In the genomic region with DNA sequence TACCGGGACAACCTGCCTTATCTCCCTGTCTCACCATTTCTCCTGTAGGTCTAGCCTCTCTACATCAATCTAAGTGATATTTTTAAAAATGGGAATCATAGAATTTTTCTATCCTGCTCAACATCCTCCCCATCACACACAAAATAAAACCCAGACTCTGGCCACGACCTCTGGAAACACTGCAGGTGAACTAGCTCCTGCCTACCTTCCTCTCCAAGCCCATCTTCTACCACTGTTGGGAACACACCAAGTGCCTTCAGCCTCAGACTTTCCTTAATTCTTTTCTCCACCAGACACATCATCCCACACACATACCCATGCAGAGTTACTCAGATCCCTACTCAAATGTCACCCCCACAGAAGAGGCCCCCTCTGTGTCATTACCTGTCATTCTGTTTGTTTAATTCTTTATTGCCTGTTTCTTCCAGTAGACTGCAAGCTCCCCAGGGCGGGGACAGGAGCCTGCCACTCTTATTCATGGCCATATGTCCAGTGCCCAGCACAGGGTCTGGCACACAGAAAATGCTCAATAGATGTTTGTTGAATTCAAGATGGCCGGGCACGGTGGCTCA, we compare ENCODE assay signal across 19 cellular contexts. TPM values are rescaled to one million over a fixed set of nuclear protein-coding genes. Genes with fewer than 3 reads are reported as not detected.
DNase-seq lines count a peak whose midpoint lies in the region; ATAC-seq and TF ChIP-seq lines count a peak whose summit lies in the region.
"Had no signal": no experiment of that assay in that cellular context is flagged by ENCODE, and none has a peak within 500 bp of the region (broad histone marks: within the 10 kb centered on the region; RNA-seq: fewer than 3 reads in every experiment).

No MANE protein-coding gene starts in this region.

- H3K9me3 Mint-ChIP-seq in activated CD4-positive, alpha-beta T cell treated with anti-CD3 and anti-CD28 coated beads for 36 hours (ENCODE audit: low read depth), result no peaks in the 10 kb centered on the region
- H3K9me3 Mint-ChIP-seq in brain, result peaks cover 0 to 3% (median 0%) of the 10 kb centered on the region in 5 experiments
- H3K9me3 Mint-ChIP-seq in nephron progenitor cell, result no peaks in the 10 kb centered on the region

- H3K27me3 Mint-ChIP-seq in activated CD4-positive, alpha-beta T cell treated with anti-CD3 and anti-CD28 coated beads for 36 hours, result peaks cover 9% of the 10 kb centered on the region
- H3K27me3 Mint-ChIP-seq in brain (peaks cover 2% of the 10 kb centered on the region), nephron progenitor cell (ENCODE audit: low read depth, poor library complexity) (peaks cover 9% of the 10 kb centered on the region)

- H3K4me3 Mint-ChIP-seq in activated CD4-positive, alpha-beta T cell treated with anti-CD3 and anti-CD28 coated beads for 36 hours, result no peak overlapping the region
- H3K4me3 Mint-ChIP-seq in brain, result no peak overlapping the region
- peak overlapping the region; percentile 1 for H3K4me3 Mint-ChIP-seq in nephron progenitor cell
- H3K4me3 Mint-ChIP-seq: B cell had no signal

- peaks cover 5% of the 10 kb centered on the region for H3K4me1 Mint-ChIP-seq in activated CD4-positive, alpha-beta T cell treated with anti-CD3 and anti-CD28 coated beads for 36 hours
- H3K4me1 Mint-ChIP-seq in brain (peaks cover 50% of the 10 kb centered on the region), nephron progenitor cell (peaks cover 66% of the 10 kb centered on the region)
- H3K4me1 Mint-ChIP-seq: B cell had no signal

- intact Hi-C loops in activated CD4-positive, alpha-beta T cell treated with anti-CD3 and anti-CD28 coated beads for 36 hours (cut with DNase I, micrococcal nuclease), result no loop called here

- H3K36me3 Mint-ChIP-seq in activated CD4-positive, alpha-beta T cell treated with anti-CD3 and anti-CD28 coated beads for 36 hours (ENCODE audit: low read depth), result no peaks in the 10 kb centered on the region
- H3K36me3 Mint-ChIP-seq in brain (no peaks in the 10 kb centered on the region), nephron progenitor cell (ENCODE audit: low read depth) (no peaks in the 10 kb centered on the region)

- no peak overlapping the region for H3K27ac Mint-ChIP-seq in activated CD4-positive, alpha-beta T cell treated with anti-CD3 and anti-CD28 coated beads for 36 hours
- H3K27ac Mint-ChIP-seq in brain (peak overlapping the region in 3 of 5 experiments; percentile 8 to 90 (median 15)), nephron progenitor cell (peak overlapping the region; percentile 5)
- H3K27ac Mint-ChIP-seq: B cell had no signal

- DNase-seq in activated CD4-positive, alpha-beta T cell treated with anti-CD3 and anti-CD28 coated beads for 36 hours, result no peak
- no peak for DNase-seq in activated CD4-positive, alpha-beta T cell treated with anti-CD3 and anti-CD28 coated beads, Interleukin-2, amount 50 U/mL, for 48 hours
- DNase-seq in HEK293T (ENCODE audit: extremely low spot score) (no peak), nephron progenitor cell (no peak), erythroblast (lab: John Stamatoyannopoulos, UW) (no peak), D341Med (ENCODE audit: low spot score) (no peak), NCI-H2196 treated with DMSO at 0.1 percent for 48 hours (lab: John Stamatoyannopoulos, UW; ENCODE audit: unreplicated experiment) (no peak)
- DNase-seq: 8988T, GF-D8, Karpas-422, NCI-H1417 treated with DMSO at 0.1 percent for 48 hours, NCI-H187 treated with DMSO at 0.1 percent for 48 hours, NCI-H524, SHP77 treated with DMSO at 0.1 percent for 48 hours had no signal

- peak; percentile 53 for ATAC-seq in activated CD4-positive, alpha-beta T cell treated with anti-CD3 and anti-CD28 coated beads for 36 hours
- ATAC-seq: HCT116 had no signal

- POLR2A ChIA-PET in activated CD4-positive, alpha-beta T cell treated with anti-CD3 and anti-CD28 coated beads for 36 hours (lab: Charles Lee), result no interaction called here
- POLR2A ChIA-PET in HEK293T (lab: Yijun Ruan, JAX), result interaction anchor here (1.0 to 1.9 kb wide), 2 partner anchors 12 to 13 kb away, joined by 3 to 7 read pairs; a partner anchor contains a TSS

- CTCF ChIA-PET in activated CD4-positive, alpha-beta T cell treated with anti-CD3 and anti-CD28 coated beads for 36 hours (lab: Charles Lee), result no interaction called here
- CTCF ChIA-PET in HEK293T (lab: Yijun Ruan, JAX), result interaction anchor here (0.8 kb wide), 1 partner anchor 13 kb away, joined by 3 read pairs; a partner anchor contains a TSS

- no peak for TF ChIP-seq POLR2A in erythroblast (IDR thresholded peaks at IDR 0.05; ENCODE audit: low read length)

- TF ChIP-seq CTCF in brain (conservative IDR thresholded peaks at IDR 0.05), result no peak
- TF ChIP-seq CTCF in nephron progenitor cell (IDR thresholded peaks at IDR 0.05), result no peak

TF ChIP-seq in HEK293T, 16 proteins besides CTCF, POLR2A, EP300 and RAD21:
- no peak for TF ChIP-seq ELF4 (IDR thresholded peaks at IDR 0.05)
- TF ChIP-seq, protein P1, sequence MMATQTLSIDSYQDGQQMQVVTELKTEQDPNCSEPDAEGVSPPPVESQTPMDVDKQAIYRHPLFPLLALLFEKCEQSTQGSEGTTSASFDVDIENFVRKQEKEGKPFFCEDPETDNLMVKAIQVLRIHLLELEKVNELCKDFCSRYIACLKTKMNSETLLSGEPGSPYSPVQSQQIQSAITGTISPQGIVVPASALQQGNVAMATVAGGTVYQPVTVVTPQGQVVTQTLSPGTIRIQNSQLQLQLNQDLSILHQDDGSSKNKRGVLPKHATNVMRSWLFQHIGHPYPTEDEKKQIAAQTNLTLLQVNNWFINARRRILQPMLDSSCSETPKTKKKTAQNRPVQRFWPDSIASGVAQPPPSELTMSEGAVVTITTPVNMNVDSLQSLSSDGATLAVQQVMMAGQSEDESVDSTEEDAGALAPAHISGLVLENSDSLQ (IDR thresholded peaks at IDR 0.05), result peak; percentile 23; the same call in 1 of the 2 replicates
- TF ChIP-seq FOXA1 (IDR thresholded peaks at IDR 0.05), result no peak
- TF ChIP-seq ARNT (IDR thresholded peaks at IDR 0.05), result no peak
- no peak for TF ChIP-seq SP1 (IDR thresholded peaks at IDR 0.05)
- no peak for TF ChIP-seq FOXM1 (IDR thresholded peaks at IDR 0.05; ENCODE audit: borderline replicate concordance)

RNA-seq across cellular contexts. Expression of a gene that starts 9.7 kb away (rescaled TPM):
- total RNA-seq in activated CD4-positive, alpha-beta T cell treated with anti-CD3 and anti-CD28 coated beads for 36 hours, result 1 to 10 TPM; 5.6 to 7.0 TPM
- 65.5 TPM for polyA plus RNA-seq in brain (ENCODE audit: insufficient read depth, low read depth, low replicate concordance)

RNA-seq across cellular contexts. Expression of a gene that starts 12.8 kb away (rescaled TPM):
- 10 to 100 TPM; 24.0 to 27.4 TPM for total RNA-seq in activated CD4-positive, alpha-beta T cell treated with anti-CD3 and anti-CD28 coated beads for 36 hours
- polyA plus RNA-seq in brain (ENCODE audit: insufficient read depth, low read depth, low replicate concordance), result 90.9 TPM

RNA-seq across cellular contexts. Expression of a gene that starts 30.6 kb away (rescaled TPM):
- 10 to 100 TPM; 36.4 to 45.6 TPM for total RNA-seq in activated CD4-positive, alpha-beta T cell treated with anti-CD3 and anti-CD28 coated beads for 36 hours
- 89.7 TPM for polyA plus RNA-seq in brain (ENCODE audit: insufficient read depth, low read depth, low replicate concordance)

RNA-seq across cellular contexts. Expression of a gene that starts 30.7 kb away (rescaled TPM):
- 1 to 10 TPM; 1.2 to 1.9 TPM for total RNA-seq in activated CD4-positive, alpha-beta T cell treated with anti-CD3 and anti-CD28 coated beads for 36 hours
- polyA plus RNA-seq in brain (ENCODE audit: insufficient read depth, low read depth, low replicate concordance), result 1.9 TPM

RNA-seq across cellular contexts. Expression of a gene that starts 34.3 kb away (rescaled TPM):
- 1 to 10 TPM in 1 of 2 experiments, under 1 TPM in 1; 0.66 to 1.0 TPM for total RNA-seq in activated CD4-positive, alpha-beta T cell treated with anti-CD3 and anti-CD28 coated beads for 36 hours
- polyA plus RNA-seq in brain (ENCODE audit: insufficient read depth, low read depth, low replicate concordance), result 0.83 TPM
- total RNA-seq: Daoy, RPMI7951 had no signal
